ENCODE assay signal across 9 cellular contexts in genomic region chr19:40875526-40875951, GRCh38. TPM values are rescaled to one million over a fixed set of nuclear protein-coding genes. Genes with fewer than 3 reads are reported as not detected.
DNase-seq lines count a peak whose midpoint lies in the region; ATAC-seq and TF ChIP-seq lines count a peak whose summit lies in the region.
"Not testable (repeated sequence)": the region's sequence is repeated elsewhere in the genome, so short reads cannot be mapped to it uniquely, and the experiment has no call there.
"Had no signal": no experiment of that assay in that cellular context is flagged by ENCODE, and none has a peak within 500 bp of the region (broad histone marks: within the 10 kb centered on the region; RNA-seq: fewer than 3 reads in every experiment).

No MANE protein-coding gene starts in this region.

- TF ChIP-seq EP300 in suprapubic skin (IDR thresholded peaks at IDR 0.05): not testable (repeated sequence)

- not testable (repeated sequence) for H3K9me3 ChIP-seq in suprapubic skin

- H3K36me3 Mint-ChIP-seq in WTC11; activated T-cell treated with anti-CD3 and anti-CD28 coated beads, Interleukin-2, amount 50 U/mL, for 72 hours (ENCODE audit: insufficient read depth in 2 of 2): not testable (repeated sequence)

- ATAC-seq in WTC11: peak; percentile 93
- peak; percentile 98 to 99 for ATAC-seq in activated T-cell treated with anti-CD3 and anti-CD28 coated beads, Interleukin-2, amount 50 U/mL, for 72 hours (replicated peaks in 1 of 2)
- ATAC-seq in left lobe of liver: peak; percentile 57

- not testable (repeated sequence) for TF ChIP-seq CTCF in WTC11 (IDR thresholded peaks at IDR 0.05); suprapubic skin (IDR thresholded peaks at IDR 0.05)

- H3K36me3 ChIP-seq in suprapubic skin: not testable (repeated sequence)

- not testable (repeated sequence) for TF ChIP-seq POLR2A in suprapubic skin (IDR thresholded peaks at IDR 0.05)

- POLR2A ChIA-PET in WTC11 (lab: Charles Lee): not testable (repeated sequence)

- H3K4me1 Mint-ChIP-seq in WTC11: not testable (repeated sequence)
- H3K4me1 Mint-ChIP-seq in activated T-cell treated with anti-CD3 and anti-CD28 coated beads, Interleukin-2, amount 50 U/mL, for 72 hours (ENCODE audit: low read depth): peaks cover 23% of the 10 kb centered on the region

- H3K27me3 ChIP-seq in suprapubic skin: peaks cover 14% of the 10 kb centered on the region

- not testable (repeated sequence) for H3K27ac ChIP-seq in suprapubic skin

- peaks cover 73% of the 10 kb centered on the region for H3K27me3 Mint-ChIP-seq in WTC11 (ENCODE audit: low read depth)
- H3K27me3 Mint-ChIP-seq in activated T-cell treated with anti-CD3 and anti-CD28 coated beads, Interleukin-2, amount 50 U/mL, for 72 hours (ENCODE audit: low read depth): peaks cover 24% of the 10 kb centered on the region

- H3K4me1 ChIP-seq in suprapubic skin: not testable (repeated sequence)

- not testable (repeated sequence) for H3K4me3 ChIP-seq in suprapubic skin

- peak; percentile 18 for DNase-seq in GM03348 (ENCODE audit: low spot score)
- peak; percentile 15 for DNase-seq in NCI-H2227 (lab: John Stamatoyannopoulos, UW; ENCODE audit: unreplicated experiment)
- peak; percentile 84 for DNase-seq in WTC11 (ENCODE audit: low spot score)
- peak; percentile 92 to 93 for DNase-seq in activated T-cell treated with anti-CD3 and anti-CD28 coated beads, Interleukin-2, amount 50 U/mL, for 72 hours
- peak; percentile 87 for DNase-seq in effector CD8-positive, alpha-beta T cell (lab: John Stamatoyannopoulos, UW)
- peak; percentile 75 for DNase-seq in left lobe of liver (ENCODE audit: low spot score)
- peak; percentile 87 for DNase-seq in stimulated activated CD4-positive, alpha-beta T cell treated with anti-CD3 and anti-CD28 coated beads, Interleukin-1b, Interleukin-23, amount 100 ng/mL, for 48 hours
- DNase-seq in suprapubic skin (ENCODE audit: low spot score in 2 of 2): peak; percentile 80 to 84

- CTCF ChIA-PET in WTC11 (lab: Charles Lee): interaction anchor here (0.6 kb wide), 1 partner anchor 473 kb away, joined by 3 read pairs; no protein-coding TSS in a partner anchor

- not testable (repeated sequence) for H3K9me3 Mint-ChIP-seq in WTC11; activated T-cell treated with anti-CD3 and anti-CD28 coated beads, Interleukin-2, amount 50 U/mL, for 72 hours

- H3K4me3 Mint-ChIP-seq in WTC11: peak overlapping the region; percentile 51
- H3K4me3 Mint-ChIP-seq in activated T-cell treated with anti-CD3 and anti-CD28 coated beads, Interleukin-2, amount 50 U/mL, for 72 hours: peak overlapping the region; percentile 57 to 73

- H3K27ac Mint-ChIP-seq in WTC11; activated T-cell treated with anti-CD3 and anti-CD28 coated beads, Interleukin-2, amount 50 U/mL, for 72 hours: not testable (repeated sequence)

- WGBS in suprapubic skin: 2% methylated on average over 15 of the region's 23 CpGs

TF ChIP-seq in WTC11, 78 proteins besides CTCF, POLR2A, EP300 and RAD21:
- 0 out of 2 replicates have a peak, but pooled peaks have one; percentile 24 for TF ChIP-seq SP1 (CRISPR knock-in tag; conservative IDR thresholded peaks at IDR 0.05)

RNA-seq across cellular contexts. Expression of gene CYP2A7, which starts 6.5 kb away (rescaled TPM):
- total RNA-seq in WTC11 (2021) (0.21 TPM in 1 of 3 replicates, not detected in the others), left lobe of liver (485 TPM), suprapubic skin (not detected)
- not detected for total RNA-seq in activated T-cell treated with anti-CD3 and anti-CD28 coated beads, Interleukin-2, amount 50 U/mL, for 72 hours
- total RNA-seq: chondrocyte had no signal

RNA-seq across cellular contexts. Expression of gene CYP2A6, which starts 25.3 kb away (rescaled TPM):
- 0.25 to 0.80 TPM (median 0.28 TPM) in 3 replicates for total RNA-seq in WTC11 (2021)
- total RNA-seq in activated T-cell treated with anti-CD3 and anti-CD28 coated beads, Interleukin-2, amount 50 U/mL, for 72 hours: not detected
- total RNA-seq in left lobe of liver: 2,152 TPM
- not detected for total RNA-seq in suprapubic skin
- total RNA-seq: chondrocyte had no signal

Comparison
In these comparisons a context has a peak if more than half of its experiments do, and no peak if none do; other contexts are left out.
1. DNase-seq: peak in every context shown above with its lines; median percentile 92 in activated T-cell treated with anti-CD3 and anti-CD28 coated beads, Interleukin-2, amount 50 U/mL, for 72 hours; 87 in effector CD8-positive, alpha-beta T cell; 87 in stimulated activated CD4-positive, alpha-beta T cell treated with anti-CD3 and anti-CD28 coated beads, Interleukin-1b, Interleukin-23, amount 100 ng/mL, for 48 hours; 84 in WTC11; 82 in suprapubic skin; 75 in left lobe of liver; 18 in GM03348; 15 in NCI-H2227.
2. RNA of gene CYP2A7, which starts 6.5 kb away (total RNA-seq): 485 TPM in left lobe of liver (single experiment); 0.21 TPM in WTC11, not detected in activated T-cell treated with anti-CD3 and anti-CD28 coated beads, Interleukin-2, amount 50 U/mL, for 72 hours and not detected in suprapubic skin; every median in the first group is over 100 times any median in the second.
3. RNA of gene CYP2A6, which starts 25.3 kb away (total RNA-seq): 2,152 TPM in left lobe of liver (single experiment); 0.25 to 0.80 TPM in WTC11, not detected in activated T-cell treated with anti-CD3 and anti-CD28 coated beads, Interleukin-2, amount 50 U/mL, for 72 hours and not detected in suprapubic skin; every median in the first group is over 1,000 times any median in the second.
4. Peak in every context shown above with its lines, with median percentiles within 50 percentile points of each other: ATAC-seq.